Comparison of ENCODE assay signal across 8 cellular contexts in the genomic region with DNA sequence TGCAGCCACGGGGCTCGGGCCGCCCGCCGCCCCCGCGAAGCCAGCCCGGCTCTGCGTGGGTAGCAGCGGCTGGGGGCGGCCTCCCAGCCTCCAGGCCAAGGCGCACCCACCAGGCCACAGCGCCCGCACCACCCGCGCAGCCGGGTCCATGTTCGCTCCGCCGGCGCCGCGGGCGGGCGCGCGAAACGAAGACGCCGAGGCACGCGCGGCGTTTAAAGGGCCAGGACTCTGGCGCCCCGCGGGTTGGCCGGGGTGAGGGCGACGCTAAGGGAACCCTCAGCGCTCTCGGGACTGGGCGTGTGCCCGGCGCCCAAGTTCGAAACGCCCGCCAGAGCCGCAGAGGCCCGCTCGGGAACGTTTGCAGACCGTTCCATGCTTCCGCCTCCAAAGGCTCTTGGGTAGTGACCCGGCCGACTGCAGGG. TPM values are rescaled to one million over a fixed set of nuclear protein-coding genes. Genes with fewer than 3 reads are reported as not detected.
DNase-seq lines count a peak whose midpoint lies in the region; ATAC-seq and TF ChIP-seq lines count a peak whose summit lies in the region.

A gene (minus strand): TSS at position 162 of the 422 bp plus-strand sequence. CDS start 12 bp downstream, at position 150.

- H3K4me3 ChIP-seq in muscle layer of colon (ENCODE audit: low read depth in 1 of 2, low read length in 2 of 2), result peak within 1 kb of the TSS; percentile 60 to 88

- H3K4me1 Mint-ChIP-seq in CD4-positive, alpha-beta T cell (ENCODE audit: low read depth), result peaks cover 42% of the 10 kb centered on the region

- intact Hi-C loops in CD4-positive, alpha-beta T cell (cut with DNase I, micrococcal nuclease), result loop anchor here (1.0 to 10.0 kb wide), 3 partner anchors 10 to 215 kb away; a partner anchor contains a TSS

- peak within 1 kb of the TSS; percentile 65 for H3K9ac ChIP-seq in muscle layer of colon (ENCODE audit: low read length)

- peak; percentile 56 to 83 (median 72) for DNase-seq in CD4-positive, alpha-beta T cell
- DNase-seq in OCI-M1 (lab: John Stamatoyannopoulos, UW), result peak; percentile 91
- DNase-seq in activated T-cell treated with anti-CD3 and anti-CD28 coated beads, Interleukin-2, amount 50 U/mL, for 1 hour, result peak; percentile 87
- DNase-seq in stimulated activated CD8-positive, alpha-beta memory T cell treated with anti-CD3 and anti-CD28 coated beads, Interleukin-7, amount 100 ng/mL, for 1 hour (ENCODE audit: low read depth in 2 of 2), result peak; percentile 59 to 64

- H3K27me3 Mint-ChIP-seq in CD4-positive, alpha-beta T cell, result no peaks in the 10 kb centered on the region

- peak within 1 kb of the TSS; percentile 94 for H3K27ac ChIP-seq in CD4-positive, alpha-beta T cell (ENCODE audit: low read depth, low read length)
- peak within 1 kb of the TSS; percentile 100 for H3K27ac ChIP-seq in muscle layer of colon (ENCODE audit: low read depth, low read length)

- H3K27ac Mint-ChIP-seq in CD4-positive, alpha-beta T cell, result peak within 1 kb of the TSS; percentile 100

- no peaks in the 10 kb centered on the region for H3K9me3 ChIP-seq in CD4-positive, alpha-beta T cell (ENCODE audit: control insufficient read depth, low read length)
- no peaks in the 10 kb centered on the region for H3K9me3 ChIP-seq in muscle layer of colon (ENCODE audit: low read length)

- H3K36me3 ChIP-seq in muscle layer of colon (ENCODE audit: insufficient read depth, low read length), result peaks cover 12% of the 10 kb centered on the region

- peaks cover 26% of the 10 kb centered on the region for H3K36me3 Mint-ChIP-seq in CD4-positive, alpha-beta T cell (ENCODE audit: low read depth)

- POLR2A ChIA-PET in CD4-positive, alpha-beta T cell (lab: Charles Lee), result interaction anchor here (0.6 to 3.6 kb wide), 8 partner anchors 11 to 342 kb away, joined by 3 to 29 read pairs (median 3); a partner anchor contains a TSS

- H3K4me3 Mint-ChIP-seq in CD4-positive, alpha-beta T cell, result peak within 1 kb of the TSS; percentile 100

- ATAC-seq in CD4-positive, alpha-beta T cell (ENCODE audit: poor library complexity), result peak; percentile 63
- ATAC-seq in GM19328 (IDR thresholded peaks at IDR 0.05; ENCODE audit: unreplicated experiment) (peak; percentile 62), HG03521 (IDR thresholded peaks at IDR 0.05; ENCODE audit: unreplicated experiment) (peak; percentile 53), esophagus mucosa (peak; percentile 71)

- CTCF ChIA-PET in CD4-positive, alpha-beta T cell (lab: Charles Lee), result interaction anchor here (1.7 kb wide), 1 partner anchor 10 kb away, joined by 10 read pairs; no protein-coding TSS in a partner anchor

- H3K9me3 Mint-ChIP-seq in CD4-positive, alpha-beta T cell, result no peaks in the 10 kb centered on the region

- no peaks in the 10 kb centered on the region for H3K27me3 ChIP-seq in CD4-positive, alpha-beta T cell (ENCODE audit: control insufficient read depth, insufficient read depth, low read length)
- H3K27me3 ChIP-seq in muscle layer of colon (ENCODE audit: control insufficient read depth in 1 of 2, insufficient read depth in 2 of 2, low read length in 2 of 2), result no peaks in the 10 kb centered on the region

- peaks cover 28% of the 10 kb centered on the region for H3K4me1 ChIP-seq in muscle layer of colon (ENCODE audit: insufficient read depth, low read length)

- TF ChIP-seq CTCF in CD4-positive, alpha-beta T cell (IDR thresholded peaks at IDR 0.05), result no peak

RNA-seq across cellular contexts. Expression of the gene that starts here (rescaled TPM):
- total RNA-seq in CD4-positive, alpha-beta T cell, result 10 to 100 TPM; 43.7 to 43.8 TPM
- 52.0 TPM for total RNA-seq in esophagus mucosa

Comparison
In these comparisons a context has a peak if more than half of its experiments do, and no peak if none do; other contexts are left out.
1. Peak in every context shown above with its lines: DNase-seq, ATAC-seq, H3K4me3 ChIP-seq and H3K27ac ChIP-seq.